ENCODE assay signal across 9 cellular contexts in the genomic region with DNA sequence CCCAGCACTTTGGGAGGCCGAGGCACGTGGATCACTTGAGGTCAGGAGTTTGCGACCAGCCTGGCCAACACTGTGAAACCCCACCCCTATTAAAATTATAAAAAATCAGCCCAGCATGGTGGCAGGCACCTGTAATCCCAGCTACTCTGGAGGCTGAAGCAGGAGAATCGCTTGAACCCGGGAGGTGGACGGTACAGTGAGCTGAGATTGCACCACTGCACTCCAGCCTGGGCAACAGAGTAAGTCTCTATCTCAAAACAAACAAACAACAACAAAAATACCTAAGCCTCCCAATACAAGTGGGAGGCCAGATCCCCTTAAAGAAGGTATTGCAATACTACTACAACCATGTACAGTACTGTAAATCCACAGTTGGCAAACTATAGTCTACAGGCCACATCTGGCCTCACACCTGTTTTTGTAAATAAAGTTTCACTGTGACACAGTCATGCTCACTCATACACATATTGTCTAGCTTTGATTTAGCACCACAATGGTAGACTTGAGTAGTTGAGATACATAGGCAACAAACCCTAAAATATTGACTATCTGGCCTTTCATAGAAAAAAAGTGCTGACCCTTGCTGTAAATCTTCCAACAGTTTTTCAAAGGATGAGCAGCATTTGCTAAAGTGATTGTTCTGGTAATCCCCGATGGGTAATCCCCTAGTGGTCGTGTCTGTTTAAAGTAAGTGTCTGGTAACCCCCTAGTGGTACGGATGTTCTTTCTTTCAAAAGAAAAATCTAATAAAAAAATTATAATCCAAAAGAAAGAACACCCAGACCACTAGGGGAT.
DNase-seq lines count a peak whose midpoint lies in the region; ATAC-seq, FAIRE-seq and TF ChIP-seq lines count a peak whose summit lies in the region.
"Had no signal": no experiment of that assay in that cellular context is flagged by ENCODE, and none has a peak within 500 bp of the region (broad histone marks: within the 10 kb centered on the region; RNA-seq: fewer than 3 reads in every experiment).

No MANE protein-coding gene starts in this region.

- SMC1A ChIA-PET in GM12878 (lab: Charles Lee; ENCODE audit: uncharacterized antibody, unreplicated experiment): interaction anchor here (0.5 to 5.6 kb wide), 27 partner anchors 9 to 502 kb away, joined by 3 to 48 read pairs (median 5); no protein-coding TSS in a partner anchor

- RAD21 ChIA-PET in GM12878 (lab: Charles Lee; ENCODE audit: unreplicated experiment): interaction anchor here (0.6 to 6.3 kb wide), 21 partner anchors 14 to 929 kb away, joined by 3 to 63 read pairs (median 5); no protein-coding TSS in a partner anchor

- TF ChIP-seq CTCF in GM12873 (IDR thresholded peaks at IDR 0.05; ENCODE audit: insufficient read depth, low read depth, low read length, missing control alignments) (peak; percentile 25), GM12878 (IDR thresholded peaks at IDR 0.05 in 2 of 3, conservative IDR thresholded peaks at IDR 0.05 in 1 of 3; ENCODE audit: control insufficient read depth in 2 of 3, extremely low read depth in 1 of 3, insufficient read depth in 1 of 3, low read depth in 3 of 3, low read length in 3 of 3) (peak; percentile 26 to 42 (median 37); a peak in 4 of 6 replicates)

- H3K9me3 ChIP-seq in GM12878 (replicated peaks; ENCODE audit: control insufficient read depth, insufficient read depth, low read length): peaks cover 19% of the 10 kb centered on the region

- DNase-seq in GM12878 (ENCODE audit: low read depth, low spot score) (peak; percentile 77), NCI-H226 (no peak), NCI-H2081 (lab: John Stamatoyannopoulos, UW) (no peak), medulla oblongata (ENCODE audit: extremely low spot score) (no peak), head of caudate nucleus (no peak)
- DNase-seq: activated gamma-delta T cell treated with Interleukin-2 at 50 U/mL for 16 hours had no signal

- peak; percentile 71 for TF ChIP-seq RAD21 in GM12878 (IDR thresholded peaks at IDR 0.05; ENCODE audit: insufficient read depth, low read depth, low read length)

- peak overlapping the region; percentile 60 for H2AFZ ChIP-seq in GM12878 (ENCODE audit: control insufficient read depth, low read depth, low read length)

- in situ Hi-C loops in GM12878 (cut with MboI): no loop called here

- H3K36me3 ChIP-seq in GM12878 (ENCODE audit: control insufficient read depth in 2 of 2, insufficient read depth in 2 of 2, low read length in 1 of 2): no peaks in the 10 kb centered on the region; a peak in 2 of 4 replicates

- H3K4me1 ChIP-seq in GM12878 (ENCODE audit: control insufficient read depth, insufficient read depth, low read length): peaks cover 13% of the 10 kb centered on the region

- H3K4me3 ChIP-seq in GM12878: no peak overlapping the region

- POLR2A ChIA-PET in GM12878 (lab: Charles Lee): interaction anchor here (0.7 to 3.4 kb wide), 10 partner anchors 20 to 582 kb away, joined by 3 to 13 read pairs (median 4); no protein-coding TSS in a partner anchor

- no peaks in the 10 kb centered on the region for H3K27me3 ChIP-seq in GM12878 (replicated peaks in 1 of 2; ENCODE audit: control insufficient read depth in 2 of 2, insufficient read depth in 2 of 2, low read length in 1 of 2)

- peak; percentile 56 to 67; a peak in 2 of 4 replicates for TF ChIP-seq EP300 in GM12878 (IDR thresholded peaks at IDR 0.05; ENCODE audit: borderline replicate concordance in 1 of 2, control insufficient read depth in 1 of 2, low read depth in 2 of 2, low read length in 2 of 2)

- peak; percentile 77 for ATAC-seq in GM19452 (IDR thresholded peaks at IDR 0.05; ENCODE audit: unreplicated experiment)
- ATAC-seq in HG03060 (IDR thresholded peaks at IDR 0.05; ENCODE audit: low read depth, unreplicated experiment): peak; percentile 36
- peak; percentile 80 for ATAC-seq in GM12878

- H3K27ac ChIP-seq in GM12878 (ENCODE audit: control insufficient read depth, insufficient read depth): peak overlapping the region; percentile 94

- intact Hi-C loops in GM12878 (cut with micrococcal nuclease; ENCODE audit: unreplicated experiment) (loop anchor here (2.0 to 5.0 kb wide), 4 partner anchors 111 to 834 kb away; no protein-coding TSS in a partner anchor), head of caudate nucleus (cut with DNase I) (no loop called here)

- CTCF ChIA-PET in GM12878 (lab: Yijun Ruan, JAX): interaction anchor here (0.6 to 5.5 kb wide), 14 partner anchors 10 to 930 kb away, joined by 3 to 28 read pairs (median 4); no protein-coding TSS in a partner anchor

- no TSS peak for BruUV-seq in GM12878 (replicated peaks; lab: Mats Ljungman, UMichigan)

- 21% methylated on average over 9 of the region's 9 CpGs for WGBS in GM12878 (ENCODE audit: insufficient coverage, insufficient replicate concordance, low lambda C conversion rate, missing lambda C conversion rate)

- peak overlapping the region; percentile 46 for H3K9ac ChIP-seq in GM12878 (ENCODE audit: control insufficient read depth, insufficient read depth, low read length)

- FAIRE-seq in GM12878 (lab: Jason Lieb, UNC): peak; percentile 73

- peak overlapping the region; percentile 39 for H3K4me2 ChIP-seq in GM12878 (ENCODE audit: control insufficient read depth, insufficient read depth)

- no peaks in the 10 kb centered on the region for H4K20me1 ChIP-seq in GM12878 (ENCODE audit: control insufficient read depth, insufficient read depth)

- TF ChIP-seq POLR2A in GM12878 (IDR thresholded peaks at IDR 0.05; ENCODE audit: low read depth, low read length): no peak

- H3K79me2 ChIP-seq in GM12878 (ENCODE audit: control insufficient read depth, insufficient read depth, low read length): no peaks in the 10 kb centered on the region; the same call in 1 of the 2 replicates

TF ChIP-seq in GM12878, 131 proteins besides CTCF, POLR2A, EP300 and RAD21 (continues in another document):
- TF ChIP-seq MTA2 (IDR thresholded peaks at IDR 0.05; ENCODE audit: low read depth) (peak; percentile 36; the same call in 1 of the 2 replicates), PAX8 (IDR thresholded peaks at IDR 0.05) (no peak), HDAC2 (IDR thresholded peaks at IDR 0.05) (no peak), NRF1 (conservative IDR thresholded peaks at IDR 0.05; ENCODE audit: low read depth, low read length) (no peak), KDM1A (IDR thresholded peaks at IDR 0.05; ENCODE audit: borderline replicate concordance) (no peak), GABPA (IDR thresholded peaks at IDR 0.05; ENCODE audit: low read depth) (no peak), NR2C2 (IDR thresholded peaks at IDR 0.05; ENCODE audit: borderline replicate concordance, control insufficient read depth, insufficient read length, low read depth) (no peak), NR2C1 (IDR thresholded peaks at IDR 0.05) (no peak), FOXK2 (IDR thresholded peaks at IDR 0.05) (no peak), MYB (IDR thresholded peaks at IDR 0.05; ENCODE audit: borderline replicate concordance, low read depth, low read length) (no peak), IKZF2 (IDR thresholded peaks at IDR 0.05) (peak; percentile 40 to 60; a peak in 2 of 4 replicates), BRCA1 (IDR thresholded peaks at IDR 0.05; ENCODE audit: low read depth, low read length) (no peak), JUNB (IDR thresholded peaks at IDR 0.05) (peak; percentile 4; the same call in 1 of the 2 replicates), SUZ12 (IDR thresholded peaks at IDR 0.05; ENCODE audit: unreplicated experiment) (no peak)
- TF ChIP-seq, protein P1, sequence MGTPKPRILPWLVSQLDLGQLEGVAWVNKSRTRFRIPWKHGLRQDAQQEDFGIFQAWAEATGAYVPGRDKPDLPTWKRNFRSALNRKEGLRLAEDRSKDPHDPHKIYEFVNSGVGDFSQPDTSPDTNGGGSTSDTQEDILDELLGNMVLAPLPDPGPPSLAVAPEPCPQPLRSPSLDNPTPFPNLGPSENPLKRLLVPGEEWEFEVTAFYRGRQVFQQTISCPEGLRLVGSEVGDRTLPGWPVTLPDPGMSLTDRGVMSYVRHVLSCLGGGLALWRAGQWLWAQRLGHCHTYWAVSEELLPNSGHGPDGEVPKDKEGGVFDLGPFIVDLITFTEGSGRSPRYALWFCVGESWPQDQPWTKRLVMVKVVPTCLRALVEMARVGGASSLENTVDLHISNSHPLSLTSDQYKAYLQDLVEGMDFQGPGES (IDR thresholded peaks at IDR 0.05): no peak
- TF ChIP-seq, protein P2, sequence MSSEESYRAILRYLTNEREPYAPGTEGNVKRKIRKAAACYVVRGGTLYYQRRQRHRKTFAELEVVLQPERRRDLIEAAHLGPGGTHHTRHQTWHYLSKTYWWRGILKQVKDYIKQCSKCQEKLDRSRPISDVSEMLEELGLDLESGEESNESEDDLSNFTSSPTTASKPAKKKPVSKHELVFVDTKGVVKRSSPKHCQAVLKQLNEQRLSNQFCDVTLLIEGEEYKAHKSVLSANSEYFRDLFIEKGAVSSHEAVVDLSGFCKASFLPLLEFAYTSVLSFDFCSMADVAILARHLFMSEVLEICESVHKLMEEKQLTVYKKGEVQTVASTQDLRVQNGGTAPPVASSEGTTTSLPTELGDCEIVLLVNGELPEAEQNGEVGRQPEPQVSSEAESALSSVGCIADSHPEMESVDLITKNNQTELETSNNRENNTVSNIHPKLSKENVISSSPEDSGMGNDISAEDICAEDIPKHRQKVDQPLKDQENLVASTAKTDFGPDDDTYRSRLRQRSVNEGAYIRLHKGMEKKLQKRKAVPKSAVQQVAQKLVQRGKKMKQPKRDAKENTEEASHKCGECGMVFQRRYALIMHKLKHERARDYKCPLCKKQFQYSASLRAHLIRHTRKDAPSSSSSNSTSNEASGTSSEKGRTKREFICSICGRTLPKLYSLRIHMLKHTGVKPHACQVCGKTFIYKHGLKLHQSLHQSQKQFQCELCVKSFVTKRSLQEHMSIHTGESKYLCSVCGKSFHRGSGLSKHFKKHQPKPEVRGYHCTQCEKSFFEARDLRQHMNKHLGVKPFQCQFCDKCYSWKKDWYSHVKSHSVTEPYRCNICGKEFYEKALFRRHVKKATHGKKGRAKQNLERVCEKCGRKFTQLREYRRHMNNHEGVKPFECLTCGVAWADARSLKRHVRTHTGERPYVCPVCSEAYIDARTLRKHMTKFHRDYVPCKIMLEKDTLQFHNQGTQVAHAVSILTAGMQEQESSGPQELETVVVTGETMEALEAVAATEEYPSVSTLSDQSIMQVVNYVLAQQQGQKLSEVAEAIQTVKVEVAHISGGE (CRISPR knock-in tag; IDR thresholded peaks at IDR 0.05): no peak
- TF ChIP-seq, protein P3, sequence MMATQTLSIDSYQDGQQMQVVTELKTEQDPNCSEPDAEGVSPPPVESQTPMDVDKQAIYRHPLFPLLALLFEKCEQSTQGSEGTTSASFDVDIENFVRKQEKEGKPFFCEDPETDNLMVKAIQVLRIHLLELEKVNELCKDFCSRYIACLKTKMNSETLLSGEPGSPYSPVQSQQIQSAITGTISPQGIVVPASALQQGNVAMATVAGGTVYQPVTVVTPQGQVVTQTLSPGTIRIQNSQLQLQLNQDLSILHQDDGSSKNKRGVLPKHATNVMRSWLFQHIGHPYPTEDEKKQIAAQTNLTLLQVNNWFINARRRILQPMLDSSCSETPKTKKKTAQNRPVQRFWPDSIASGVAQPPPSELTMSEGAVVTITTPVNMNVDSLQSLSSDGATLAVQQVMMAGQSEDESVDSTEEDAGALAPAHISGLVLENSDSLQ (IDR thresholded peaks at IDR 0.05): no peak
